Comparison of ENCODE assay signal across 18 cellular contexts in the genomic region with DNA sequence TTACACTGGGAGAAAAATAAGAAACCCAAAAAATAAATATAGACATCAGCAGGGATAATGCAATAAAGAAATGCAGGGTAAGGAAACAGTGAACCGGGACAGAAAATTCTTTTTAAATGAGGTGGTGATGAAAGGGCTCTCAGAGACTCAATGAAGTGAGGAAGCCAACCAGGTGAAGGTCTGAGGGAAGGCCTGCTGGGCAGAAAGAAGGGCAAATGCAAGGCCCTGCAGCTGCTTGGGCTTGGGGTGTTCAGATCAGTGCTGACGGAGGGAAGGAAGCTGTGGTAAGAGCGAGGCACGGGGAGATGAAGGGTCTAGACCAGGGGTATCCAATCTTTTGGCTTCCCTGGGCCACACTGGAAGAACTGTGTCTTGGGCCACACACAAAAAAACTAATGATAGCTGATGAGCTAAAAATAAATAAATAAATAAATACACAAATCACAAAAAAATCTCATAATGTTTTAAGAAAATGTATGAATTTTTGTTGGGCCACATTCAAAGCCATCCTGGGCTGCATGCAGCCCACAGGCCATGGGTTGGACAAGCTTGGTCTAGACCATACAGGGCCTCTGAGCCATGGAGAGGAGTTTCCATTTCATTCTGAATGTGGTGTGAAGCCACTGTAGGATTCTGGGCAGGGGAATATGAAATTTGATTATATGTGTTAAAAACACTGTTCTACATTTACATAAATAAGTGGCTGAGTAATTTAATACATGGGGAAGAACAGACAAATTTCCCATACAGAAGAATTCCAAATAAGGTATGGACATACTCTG.
"Had no signal": no experiment of that assay in that cellular context is flagged by ENCODE, and none has a peak within 500 bp of the region (broad histone marks: within the 10 kb centered on the region; RNA-seq: fewer than 3 reads in every experiment).

No MANE protein-coding gene starts in this region.

- H3K27ac Mint-ChIP-seq: activated B cell treated with CpG ODN at 0.5 μM for 24 hours; activated CD8-positive, alpha-beta T cell treated with anti-CD3 and anti-CD28 coated beads, Interleukin-2, amount 10 ng/mL, durations not matched to agents 7 days and 5 days; naive thymus-derived CD4-positive, alpha-beta T cell; stimulated activated naive CD8-positive, alpha-beta T cell treated with anti-CD3 and anti-CD28 coated beads, Interleukin-15, Interleukin-2, amounts not matched to agents 100 ng/mL and 50 ng/mL, for 24 hours; T-helper 1 cell treated with Interleukin-12 subunit alpha and Interleukin-12 subunit beta and Interleukin-4 antibody, amounts not matched to agents 30 μg/mL and 1 μg/mL, for 36 hours had no signal

- ATAC-seq: activated CD8-positive, alpha-beta T cell treated with anti-CD3 and anti-CD28 coated beads, Interleukin-2, amount 10 ng/mL, durations not matched to agents 7 days and 5 days; activated naive CD4-positive, alpha-beta T cell treated with anti-CD3 and anti-CD28 coated beads, Interleukin-2, amount 50 U/mL, for 72 hours; activated T-helper 17 cell treated with anti-CD3 and anti-CD28 coated beads, Interleukin-2, amount 50 U/mL, for 72 hours; foreskin keratinocyte; left lobe of liver; naive thymus-derived CD4-positive, alpha-beta T cell had no signal

- H3K4me3 Mint-ChIP-seq: activated B cell treated with CpG ODN at 0.5 μM for 24 hours; activated CD8-positive, alpha-beta T cell treated with anti-CD3 and anti-CD28 coated beads, Interleukin-2, amount 10 ng/mL, durations not matched to agents 7 days and 5 days; activated T-helper 17 cell treated with anti-CD3 and anti-CD28 coated beads, Interleukin-2, amount 50 U/mL, for 72 hours; naive thymus-derived CD4-positive, alpha-beta T cell; stimulated activated naive CD8-positive, alpha-beta T cell treated with anti-CD3 and anti-CD28 coated beads, Interleukin-15, Interleukin-2, amounts not matched to agents 100 ng/mL and 50 ng/mL, for 24 hours; T-helper 1 cell treated with Interleukin-12 subunit alpha and Interleukin-12 subunit beta and Interleukin-4 antibody, amounts not matched to agents 30 μg/mL and 1 μg/mL, for 36 hours had no signal

- DNase-seq: activated B cell treated with CpG ODN at 0.5 μM for 24 hours; activated CD4-positive, alpha-beta T cell treated with anti-CD3 and anti-CD28 coated beads, Interleukin-2, amount 50 U/mL, for 1 hour; activated CD8-positive, alpha-beta T cell treated with anti-CD3 and anti-CD28 coated beads, Interleukin-2, amount 10 ng/mL, durations not matched to agents 7 days and 5 days; central memory CD4-positive, alpha-beta T cell; dermis blood vessel endothelial cell; effector CD8-positive, alpha-beta T cell; foreskin keratinocyte; kidney; naive thymus-derived CD4-positive, alpha-beta T cell; ovary; stimulated activated CD4-positive, alpha-beta T cell treated with anti-CD3 and anti-CD28 coated beads, Interleukin-2, amount 100 ng/mL, for 48 hours; stimulated activated CD8-positive, alpha-beta memory T cell treated with anti-CD3 and anti-CD28 coated beads, Interleukin-4, amount 100 ng/mL, for 48 hours; T1000 had no signal

- H3K9me3 Mint-ChIP-seq: activated B cell treated with CpG ODN at 0.5 μM for 24 hours; activated naive CD4-positive, alpha-beta T cell treated with anti-CD3 and anti-CD28 coated beads, Interleukin-2, amount 50 U/mL, for 72 hours; activated T-helper 17 cell treated with anti-CD3 and anti-CD28 coated beads, Interleukin-2, amount 50 U/mL, for 72 hours; stimulated activated naive CD8-positive, alpha-beta T cell treated with anti-CD3 and anti-CD28 coated beads, Interleukin-15, Interleukin-2, amounts not matched to agents 100 ng/mL and 50 ng/mL, for 24 hours had no signal

- H3K36me3 Mint-ChIP-seq: activated naive CD4-positive, alpha-beta T cell treated with anti-CD3 and anti-CD28 coated beads, Interleukin-2, amount 50 U/mL, for 72 hours had no signal

- H3K4me1 Mint-ChIP-seq: activated T-helper 17 cell treated with anti-CD3 and anti-CD28 coated beads, Interleukin-2, amount 50 U/mL, for 72 hours had no signal
